Comparison of ENCODE assay signal across 1 cellular context in genomic region chr11:67317365-67318238, GRCh38.
TF ChIP-seq lines count a peak whose summit lies in the region.

No MANE protein-coding gene starts in this region.

TF ChIP-seq in HepG2, 621 proteins besides CTCF, POLR2A, EP300 and RAD21 (continued from another document and continues in another):
- TF ChIP-seq, protein P1, sequence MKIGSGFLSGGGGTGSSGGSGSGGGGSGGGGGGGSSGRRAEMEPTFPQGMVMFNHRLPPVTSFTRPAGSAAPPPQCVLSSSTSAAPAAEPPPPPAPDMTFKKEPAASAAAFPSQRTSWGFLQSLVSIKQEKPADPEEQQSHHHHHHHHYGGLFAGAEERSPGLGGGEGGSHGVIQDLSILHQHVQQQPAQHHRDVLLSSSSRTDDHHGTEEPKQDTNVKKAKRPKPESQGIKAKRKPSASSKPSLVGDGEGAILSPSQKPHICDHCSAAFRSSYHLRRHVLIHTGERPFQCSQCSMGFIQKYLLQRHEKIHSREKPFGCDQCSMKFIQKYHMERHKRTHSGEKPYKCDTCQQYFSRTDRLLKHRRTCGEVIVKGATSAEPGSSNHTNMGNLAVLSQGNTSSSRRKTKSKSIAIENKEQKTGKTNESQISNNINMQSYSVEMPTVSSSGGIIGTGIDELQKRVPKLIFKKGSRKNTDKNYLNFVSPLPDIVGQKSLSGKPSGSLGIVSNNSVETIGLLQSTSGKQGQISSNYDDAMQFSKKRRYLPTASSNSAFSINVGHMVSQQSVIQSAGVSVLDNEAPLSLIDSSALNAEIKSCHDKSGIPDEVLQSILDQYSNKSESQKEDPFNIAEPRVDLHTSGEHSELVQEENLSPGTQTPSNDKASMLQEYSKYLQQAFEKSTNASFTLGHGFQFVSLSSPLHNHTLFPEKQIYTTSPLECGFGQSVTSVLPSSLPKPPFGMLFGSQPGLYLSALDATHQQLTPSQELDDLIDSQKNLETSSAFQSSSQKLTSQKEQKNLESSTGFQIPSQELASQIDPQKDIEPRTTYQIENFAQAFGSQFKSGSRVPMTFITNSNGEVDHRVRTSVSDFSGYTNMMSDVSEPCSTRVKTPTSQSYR (CRISPR knock-in tag; IDR thresholded peaks at IDR 0.05; ENCODE audit: borderline replicate concordance): no peak; the same call in 1 of the 2 replicates
- TF ChIP-seq ZNF543 (CRISPR knock-in tag; IDR thresholded peaks at IDR 0.05) (peak; percentile 48; the same call in 1 of the 2 replicates), ZNF484 (CRISPR knock-in tag; IDR thresholded peaks at IDR 0.05; ENCODE audit: borderline replicate concordance, low read depth) (no peak), NFYC (CRISPR knock-in tag; IDR thresholded peaks at IDR 0.05) (no peak), ZNF720 (CRISPR knock-in tag; IDR thresholded peaks at IDR 0.05) (no peak), SNAPC2 (CRISPR knock-in tag; IDR thresholded peaks at IDR 0.05) (no peak), U2AF2 (IDR thresholded peaks at IDR 0.05; ENCODE audit: low read depth, low read length) (peak; percentile 97), ZBTB1 (CRISPR knock-in tag; IDR thresholded peaks at IDR 0.05; ENCODE audit: borderline replicate concordance) (no peak), GATA4 (IDR thresholded peaks at IDR 0.05; ENCODE audit: borderline replicate concordance, low read depth) (no peak), PAXIP1 (CRISPR knock-in tag; conservative IDR thresholded peaks at IDR 0.05) (peak; percentile 43; the same call in 1 of the 2 replicates), FOXK1 (CRISPR knock-in tag; IDR thresholded peaks at IDR 0.05; ENCODE audit: borderline replicate concordance, low read depth) (peak; percentile 69; the same call in 1 of the 2 replicates), NBN (conservative IDR thresholded peaks at IDR 0.05) (no peak), RFX5 (IDR thresholded peaks at IDR 0.05; ENCODE audit: low read depth, low read length) (peak; percentile 54; the same call in 1 of the 2 replicates), ZBTB33 (CRISPR knock-in tag; IDR thresholded peaks at IDR 0.05) (0 out of 2 replicates have a peak, but pooled peaks have one; percentile 19), MAFF (IDR thresholded peaks at IDR 0.05; ENCODE audit: low read depth, low read length) (no peak), ATAD3A (CRISPR knock-in tag; IDR thresholded peaks at IDR 0.05) (no peak), ZNF546 (CRISPR knock-in tag; conservative IDR thresholded peaks at IDR 0.05) (no peak), SNAPC4 (CRISPR knock-in tag; IDR thresholded peaks at IDR 0.05) (peak; percentile 74; the same call in 1 of the 2 replicates), CREM (IDR thresholded peaks at IDR 0.05) (peak; percentile 37), CREM (CRISPR knock-in tag; IDR thresholded peaks at IDR 0.05) (no peak), TAF15 (IDR thresholded peaks at IDR 0.05; ENCODE audit: low read depth, low read length, poor library complexity, severe bottlenecking) (peak; percentile 44), RBAK (CRISPR knock-in tag; IDR thresholded peaks at IDR 0.05) (no peak), ZHX1 (CRISPR knock-in tag; IDR thresholded peaks at IDR 0.05; ENCODE audit: low read depth) (peak; percentile 58; the same call in 1 of the 2 replicates), HIC2 (CRISPR knock-in tag; IDR thresholded peaks at IDR 0.05; ENCODE audit: low read depth) (no peak), ZNF101 (CRISPR knock-in tag; IDR thresholded peaks at IDR 0.05; ENCODE audit: borderline replicate concordance, low read depth) (no peak), HOXA9 (CRISPR knock-in tag; IDR thresholded peaks at IDR 0.05; ENCODE audit: borderline replicate concordance) (no peak), RELA (CRISPR knock-in tag; IDR thresholded peaks at IDR 0.05) (no peak; the same call in 1 of the 2 replicates)
- TF ChIP-seq, protein P2, sequence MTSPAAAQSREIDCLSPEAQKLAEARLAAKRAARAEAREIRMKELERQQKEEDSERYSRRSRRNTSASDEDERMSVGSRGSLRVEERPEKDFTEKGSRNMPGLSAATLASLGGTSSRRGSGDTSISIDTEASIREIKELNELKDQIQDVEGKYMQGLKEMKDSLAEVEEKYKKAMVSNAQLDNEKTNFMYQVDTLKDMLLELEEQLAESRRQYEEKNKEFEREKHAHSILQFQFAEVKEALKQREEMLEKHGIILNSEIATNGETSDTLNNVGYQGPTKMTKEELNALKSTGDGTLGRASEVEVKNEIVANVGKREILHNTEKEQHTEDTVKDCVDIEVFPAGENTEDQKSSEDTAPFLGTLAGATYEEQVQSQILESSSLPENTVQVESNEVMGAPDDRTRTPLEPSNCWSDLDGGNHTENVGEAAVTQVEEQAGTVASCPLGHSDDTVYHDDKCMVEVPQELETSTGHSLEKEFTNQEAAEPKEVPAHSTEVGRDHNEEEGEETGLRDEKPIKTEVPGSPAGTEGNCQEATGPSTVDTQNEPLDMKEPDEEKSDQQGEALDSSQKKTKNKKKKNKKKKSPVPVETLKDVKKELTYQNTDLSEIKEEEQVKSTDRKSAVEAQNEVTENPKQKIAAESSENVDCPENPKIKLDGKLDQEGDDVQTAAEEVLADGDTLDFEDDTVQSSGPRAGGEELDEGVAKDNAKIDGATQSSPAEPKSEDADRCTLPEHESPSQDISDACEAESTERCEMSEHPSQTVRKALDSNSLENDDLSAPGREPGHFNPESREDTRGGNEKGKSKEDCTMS (CRISPR knock-in tag; conservative IDR thresholded peaks at IDR 0.05): no peak
- TF ChIP-seq, protein P3, sequence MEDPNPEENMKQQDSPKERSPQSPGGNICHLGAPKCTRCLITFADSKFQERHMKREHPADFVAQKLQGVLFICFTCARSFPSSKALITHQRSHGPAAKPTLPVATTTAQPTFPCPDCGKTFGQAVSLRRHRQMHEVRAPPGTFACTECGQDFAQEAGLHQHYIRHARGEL (CRISPR knock-in tag; IDR thresholded peaks at IDR 0.05): peak; percentile 93
- TF ChIP-seq, protein P4, sequence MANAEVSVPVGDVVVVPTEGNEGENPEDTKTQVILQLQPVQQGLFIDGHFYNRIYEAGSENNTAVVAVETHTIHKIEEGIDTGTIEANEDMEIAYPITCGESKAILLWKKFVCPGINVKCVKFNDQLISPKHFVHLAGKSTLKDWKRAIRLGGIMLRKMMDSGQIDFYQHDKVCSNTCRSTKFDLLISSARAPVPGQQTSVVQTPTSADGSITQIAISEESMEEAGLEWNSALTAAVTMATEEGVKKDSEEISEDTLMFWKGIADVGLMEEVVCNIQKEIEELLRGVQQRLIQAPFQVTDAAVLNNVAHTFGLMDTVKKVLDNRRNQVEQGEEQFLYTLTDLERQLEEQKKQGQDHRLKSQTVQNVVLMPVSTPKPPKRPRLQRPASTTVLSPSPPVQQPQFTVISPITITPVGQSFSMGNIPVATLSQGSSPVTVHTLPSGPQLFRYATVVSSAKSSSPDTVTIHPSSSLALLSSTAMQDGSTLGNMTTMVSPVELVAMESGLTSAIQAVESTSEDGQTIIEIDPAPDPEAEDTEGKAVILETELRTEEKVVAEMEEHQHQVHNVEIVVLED (CRISPR knock-in tag; IDR thresholded peaks at IDR 0.05; ENCODE audit: borderline replicate concordance): peak; percentile 67; the same call in 1 of the 2 replicates
